8 cellular contexts compared by ENCODE assay signal in genomic region chr6:89372506-89372901, GRCh38. TPM values are rescaled to one million over a fixed set of nuclear protein-coding genes. Genes with fewer than 3 reads are reported as not detected.
DNase-seq lines count a peak whose midpoint lies in the region; ATAC-seq and TF ChIP-seq lines count a peak whose summit lies in the region.

No MANE protein-coding gene starts in this region.

- intact Hi-C loops in heart right ventricle (cut with DNase I) (loop anchor here in 7 of 10 donors (5.0 to 10.0 kb wide), 3 partner anchors 40 to 390 kb away; partner anchors contain the start of gene RRAGD (in 5 of the 7)), Right ventricle myocardium superior (cut with DNase I) (loop anchor here (5.0 kb wide), 1 partner anchor 40 kb away; the partner anchor contains the start of gene RRAGD)

- WGBS in heart right ventricle, 2 donors, result 50 to 52% methylated on average over 3 of the region's 3 CpGs

- no peak for TF ChIP-seq CTCF in heart right ventricle (IDR thresholded peaks at IDR 0.05)

- H3K27me3 ChIP-seq in heart right ventricle, result no peaks in the 10 kb centered on the region

- H3K9me3 ChIP-seq in heart right ventricle, result no peaks in the 10 kb centered on the region

- ATAC-seq in heart right ventricle (no peak), Right ventricle myocardium superior (ENCODE audit: poor library complexity) (no peak), HG02678 (IDR thresholded peaks at IDR 0.05; ENCODE audit: unreplicated experiment) (peak; percentile 51)

- H3K4me3 ChIP-seq in heart right ventricle, result no peak overlapping the region

- peaks cover 0 to 12% (median 0%) of the 10 kb centered on the region in 9 donors for H3K36me3 ChIP-seq in heart right ventricle

- H3K4me1 ChIP-seq in heart right ventricle, result peaks cover 0 to 37% (median 30%) of the 10 kb centered on the region in 9 donors

- DNase-seq in heart right ventricle (no peak), Right ventricle myocardium superior (no peak), NCI-H774 (lab: John Stamatoyannopoulos, UW) (peak; percentile 36), SIG-M5 (lab: John Stamatoyannopoulos, UW) (no peak), NCI-H1436 (lab: John Stamatoyannopoulos, UW) (no peak)
- no peak for DNase-seq in activated CD8-positive, alpha-beta memory T cell treated with anti-CD3 and anti-CD28 coated beads for 24 hours

- H3K27ac ChIP-seq in heart right ventricle (peak overlapping the region in 6 of 10 donors; percentile 2 to 48 (median 24)), temporal lobe (ENCODE audit: low read depth, low read length) (peak overlapping the region; percentile 85)

RNA-seq across cellular contexts. Expression of gene UBE2J1, which starts 20.0 kb away (rescaled TPM):
- total RNA-seq in heart right ventricle (10 to 100 TPM in 9 of 10 donors, 1 to 10 TPM in 1; 9.9 to 23.9 (median 14.1) TPM), Right ventricle myocardium superior (11.9 TPM), temporal lobe (42.8 TPM)
- 10 to 100 TPM; 13.7 to 15.0 TPM for polyA plus RNA-seq in heart right ventricle

RNA-seq across cellular contexts. Expression of gene RRAGD, which starts 39.6 kb away (rescaled TPM):
- total RNA-seq in heart right ventricle (100 to 1,000 TPM in 9 of 10 donors, 10 to 100 TPM in 1; 93.1 to 130 (median 120) TPM), Right ventricle myocardium superior (130 TPM), temporal lobe (60.2 TPM)
- polyA plus RNA-seq in heart right ventricle, result 10 to 100 TPM; 18.1 to 24.8 TPM

RNA-seq across cellular contexts. Expression of gene GABRR2, which starts 57.4 kb away (rescaled TPM):
- total RNA-seq in heart right ventricle (1 to 10 TPM in 1 of 10 donors, under 1 TPM in 6, not detected in 3; 0.14 to 1.2 (median 0.29) TPM), Right ventricle myocardium superior (0.54 TPM), temporal lobe (0.25 TPM)
- polyA plus RNA-seq in heart right ventricle, result under 1 TPM; 0.45 to 0.80 TPM
